Comparison of ENCODE assay signal across 1 cellular context in genomic region chr11:35664977-35665441, GRCh38.
TF ChIP-seq lines count a peak whose summit lies in the region.

No MANE protein-coding gene starts in this region.

TF ChIP-seq in IMR-90, 13 proteins besides CTCF, POLR2A, EP300 and RAD21 (continued from another document):
- TF ChIP-seq MAFK (IDR thresholded peaks at IDR 0.05; ENCODE audit: low read depth, low read length) (no peak), BHLHE40 (IDR thresholded peaks at IDR 0.05; ENCODE audit: low read depth, low read length) (no peak), MXI1 (IDR thresholded peaks at IDR 0.05; ENCODE audit: borderline replicate concordance, low read depth, low read length) (no peak), NFE2L2 (IDR thresholded peaks at IDR 0.05; ENCODE audit: low read depth, low read length) (no peak), FOS (IDR thresholded peaks at IDR 0.05; ENCODE audit: low read depth, low read length) (no peak), CHD1 (IDR thresholded peaks at IDR 0.05; ENCODE audit: low read depth, low read length) (no peak), USF2 (IDR thresholded peaks at IDR 0.05; ENCODE audit: low read depth, low read length) (no peak), ELK1 (IDR thresholded peaks at IDR 0.05; ENCODE audit: borderline replicate concordance, low read depth, low read length) (no peak), SMC3 (IDR thresholded peaks at IDR 0.05; ENCODE audit: low read depth, low read length) (no peak)
